In the genomic region with DNA sequence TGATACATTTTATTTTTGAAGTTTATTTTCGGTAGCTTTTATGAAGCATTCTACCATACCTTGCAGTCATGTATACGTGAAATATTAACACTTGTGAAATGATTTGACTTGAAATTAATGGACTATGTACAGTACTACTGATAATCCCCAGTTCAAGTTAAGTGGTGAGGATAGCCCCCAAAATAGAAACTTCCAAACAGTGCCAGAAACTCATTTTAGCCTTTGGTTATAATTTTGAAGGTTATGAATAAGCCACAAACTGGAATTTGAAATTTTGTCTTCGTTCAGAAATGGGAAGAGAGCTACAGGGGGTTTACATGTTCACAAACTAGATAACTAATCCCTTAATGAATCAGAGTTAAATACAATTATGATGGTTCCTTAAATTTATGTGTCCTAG, we compare ENCODE assay signal across 10 cellular contexts. TPM values are rescaled to one million over a fixed set of nuclear protein-coding genes. Genes with fewer than 3 reads are reported as not detected.
DNase-seq lines count a peak whose midpoint lies in the region; ATAC-seq and TF ChIP-seq lines count a peak whose summit lies in the region.
"Had no signal": no experiment of that assay in that cellular context is flagged by ENCODE, and none has a peak within 500 bp of the region (broad histone marks: within the 10 kb centered on the region; RNA-seq: fewer than 3 reads in every experiment).

No MANE protein-coding gene starts in this region.

- DNase-seq in neural crest cell (ENCODE audit: low read depth, low spot score) (no peak), NCI-H1092 treated with DMSO at 0.1 percent for 48 hours (lab: John Stamatoyannopoulos, UW) (no peak), GF-D8 (lab: John Stamatoyannopoulos, UW) (no peak)
- no peak for DNase-seq in stimulated activated naive CD4-positive, alpha-beta T cell treated with Interleukin-2 at 50 U/mL for 16 hours (lab: John Stamatoyannopoulos, UW)
- DNase-seq: left ventricle myocardium superior, NCI-H1092 had no signal

- no peaks in the 10 kb centered on the region for H3K9me3 Mint-ChIP-seq in brain
- no peaks in the 10 kb centered on the region for H3K9me3 Mint-ChIP-seq in neural crest cell

- H3K27me3 ChIP-seq in BLaER1 (no peaks in the 10 kb centered on the region), HUES64 (ENCODE audit: insufficient read depth, low read length) (no peaks in the 10 kb centered on the region)

- H3K4me1 Mint-ChIP-seq in brain = peaks cover 39% of the 10 kb centered on the region
- H3K4me1 Mint-ChIP-seq in neural crest cell = peaks cover 51% of the 10 kb centered on the region

- H4K20me1 ChIP-seq in BLaER1 = peaks cover 20% of the 10 kb centered on the region

- H3K27ac ChIP-seq in BLaER1 = peak overlapping the region; percentile 100
- no peak overlapping the region; the same call in 1 of the 2 replicates for H3K27ac ChIP-seq in HUES64 (ENCODE audit: low read depth, low read length)

- H3K27ac Mint-ChIP-seq in brain = peak overlapping the region; percentile 98 to 99 (median 99)
- H3K27ac Mint-ChIP-seq in neural crest cell (ENCODE audit: unreplicated experiment) = no peak overlapping the region

- peak overlapping the region; percentile 90 for H3K4me2 ChIP-seq in BLaER1

- WGBS in HUES64 = 100% methylated on average over 1 of the region's 3 CpGs

- no peak for ATAC-seq in GM21515 (IDR thresholded peaks at IDR 0.05; ENCODE audit: unreplicated experiment)
- ATAC-seq: left ventricle myocardium superior had no signal

- H3K4me3 Mint-ChIP-seq in brain (peak overlapping the region; percentile 84 to 91 (median 88)), neural crest cell (peak overlapping the region; percentile 88)

- H3K27me3 Mint-ChIP-seq in brain = peaks cover 14% of the 10 kb centered on the region
- H3K27me3 Mint-ChIP-seq in neural crest cell (ENCODE audit: low read depth) = peaks cover 7% of the 10 kb centered on the region

- H3K4me3 ChIP-seq in BLaER1 (no peak overlapping the region), HUES64 (ENCODE audit: low read length) (0 out of 2 replicates have a peak overlapping the region, but pooled peaks have one; percentile 97)

- peaks cover 11% of the 10 kb centered on the region for H3K36me3 ChIP-seq in BLaER1
- H3K36me3 ChIP-seq in HUES64 (ENCODE audit: insufficient read depth, low read length) = peaks cover 20% of the 10 kb centered on the region

- H3K4me1 ChIP-seq in BLaER1 (peaks cover 39% of the 10 kb centered on the region), HUES64 (ENCODE audit: insufficient read depth, low read length) (peaks cover 24% of the 10 kb centered on the region)

- no peaks in the 10 kb centered on the region for H3K9me3 ChIP-seq in BLaER1
- no peaks in the 10 kb centered on the region for H3K9me3 ChIP-seq in HUES64 (ENCODE audit: insufficient read depth, low read depth, low read length)

- no peak overlapping the region for H3K9ac ChIP-seq in BLaER1
- H3K9ac ChIP-seq in HUES64 (ENCODE audit: low read depth, low read length) = no peak overlapping the region

- TF ChIP-seq CTCF in brain (conservative IDR thresholded peaks at IDR 0.05) (no peak), neural crest cell (conservative IDR thresholded peaks at IDR 0.05) (no peak)

- H3K36me3 Mint-ChIP-seq in brain (peaks cover 19% of the 10 kb centered on the region), neural crest cell (ENCODE audit: low read depth) (peaks cover 14% of the 10 kb centered on the region)

RNA-seq across cellular contexts. Expression of a gene that starts 1.5 kb away (rescaled TPM):
- polyA plus RNA-seq in HUES64 (2013, experiment 1 of 2) = 474 TPM
- 461 TPM for polyA plus RNA-seq in HUES64 (2013, experiment 2 of 2)
- polyA plus RNA-seq in brain (ENCODE audit: insufficient read depth, low read depth, low replicate concordance) = 461 TPM
- total RNA-seq in neural crest cell = 695 and 719 TPM in 2 replicates

RNA-seq across cellular contexts. Expression of a gene that starts 30.4 kb away (rescaled TPM):
- 27.5 TPM for polyA plus RNA-seq in HUES64 (2013, experiment 1 of 2)
- polyA plus RNA-seq in HUES64 (2013, experiment 2 of 2) = 27.3 TPM
- 32.3 TPM for polyA plus RNA-seq in brain (ENCODE audit: insufficient read depth, low read depth, low replicate concordance)
- total RNA-seq in neural crest cell = 24.0 and 25.7 TPM in 2 replicates
